ENCODE assay signal across 18 cellular contexts in the genomic region with DNA sequence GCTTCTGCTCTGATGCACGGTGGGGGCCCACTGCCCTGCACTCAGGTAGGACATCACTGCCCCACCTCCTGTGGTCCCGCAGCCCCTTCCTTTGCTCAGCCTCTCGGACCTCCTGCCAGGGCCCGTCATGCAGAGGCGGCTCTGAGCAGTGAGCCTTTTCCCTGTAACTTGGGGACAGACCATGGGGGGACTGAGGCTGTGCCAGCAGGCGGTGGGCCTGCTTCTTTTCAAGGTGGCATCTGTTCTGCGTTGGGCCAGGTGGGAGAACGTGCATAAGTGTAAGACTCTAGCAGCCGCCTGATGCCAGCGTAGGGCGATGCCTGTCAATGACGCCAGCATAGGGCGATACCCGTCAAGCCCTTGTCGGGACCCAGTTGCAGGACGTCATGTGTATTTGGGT. TPM values are rescaled to one million over a fixed set of nuclear protein-coding genes. Genes with fewer than 3 reads are reported as not detected.
DNase-seq lines count a peak whose midpoint lies in the region; ATAC-seq, FAIRE-seq and TF ChIP-seq lines count a peak whose summit lies in the region.
"Had no signal": no experiment of that assay in that cellular context is flagged by ENCODE, and none has a peak within 500 bp of the region (broad histone marks: within the 10 kb centered on the region; RNA-seq: fewer than 3 reads in every experiment).

No MANE protein-coding gene starts in this region.

- H3K9me3 ChIP-seq in left ventricle myocardium inferior (replicated peaks) (peaks cover 12% of the 10 kb centered on the region), heart right ventricle (peaks cover 0 to 13% (median 0%) of the 10 kb centered on the region in 11 donors), mesenchymal stem cell (ENCODE audit: control insufficient read depth, low read length) (peaks cover 11% of the 10 kb centered on the region), aorta (ENCODE audit: control insufficient read depth, low read length) (peaks cover 2% of the 10 kb centered on the region), upper lobe of right lung (no peaks in the 10 kb centered on the region)
- H3K9me3 ChIP-seq: BLaER1 had no signal

- no peak overlapping the region for H2BK15ac ChIP-seq in mesenchymal stem cell (ENCODE audit: low read depth, poor library complexity, severe bottlenecking)

- FAIRE-seq in bronchial epithelial cell (lab: Jason Lieb, UNC) (peak; percentile 64), HTR-8/SVneo (lab: Jason Lieb, UNC) (no peak)
- FAIRE-seq: GM12892, GM18507, H54 had no signal

- H3K27ac ChIP-seq in left ventricle myocardium inferior (replicated peaks) (no peak overlapping the region), heart right ventricle (no peak overlapping the region), mesenchymal stem cell (ENCODE audit: low read length, poor library complexity, severe bottlenecking) (no peak overlapping the region), aorta (ENCODE audit: low read depth in 1 of 2, low read length in 2 of 2) (no peak overlapping the region), upper lobe of right lung (no peak overlapping the region)
- H3K27ac ChIP-seq: BLaER1 had no signal

- no peak overlapping the region for H2BK120ac ChIP-seq in mesenchymal stem cell (ENCODE audit: low read depth, low read length)

- WGBS in heart right ventricle, 2 donors = 87 to 91% methylated on average over 16 of the region's 16 CpGs
- WGBS in mesenchymal stem cell = 90% methylated on average over 16 of the region's 16 CpGs
- 92 to 95% methylated on average over 16 of the region's 16 CpGs for WGBS in aorta, 2 donors

- H4K8ac ChIP-seq in mesenchymal stem cell (ENCODE audit: low read length) = no peak overlapping the region

- peaks cover 38% of the 10 kb centered on the region for H3K27me3 ChIP-seq in left ventricle myocardium inferior (ENCODE audit: low read depth)
- H3K27me3 ChIP-seq in heart right ventricle = peaks cover 0 to 19% (median 0%) of the 10 kb centered on the region in 7 donors
- H3K27me3 ChIP-seq in bronchial epithelial cell (ENCODE audit: control insufficient read depth, insufficient read depth, low read length) = no peaks in the 10 kb centered on the region
- H3K27me3 ChIP-seq in mesenchymal stem cell (ENCODE audit: control insufficient read depth in 1 of 2, insufficient read depth in 1 of 2, low read length in 2 of 2) = peaks cover 0 to 3% of the 10 kb centered on the region in 2 experiments
- H3K27me3 ChIP-seq in aorta (ENCODE audit: control insufficient read depth in 1 of 2, insufficient read depth in 2 of 2, low read length in 1 of 2) = no peaks in the 10 kb centered on the region
- H3K27me3 ChIP-seq in upper lobe of right lung = no peaks in the 10 kb centered on the region
- H3K27me3 ChIP-seq: BLaER1 had no signal

- peak overlapping the region; percentile 43 for H4K91ac ChIP-seq in mesenchymal stem cell (ENCODE audit: low read length)

- no peak overlapping the region for H2AFZ ChIP-seq in mesenchymal stem cell (ENCODE audit: low read depth, low read length)
- H2AFZ ChIP-seq: GM23338 had no signal

- H2BK5ac ChIP-seq in mesenchymal stem cell (ENCODE audit: low read depth, low read length, poor library complexity, severe bottlenecking) = no peak overlapping the region

- H3K79me1 ChIP-seq in mesenchymal stem cell (replicated peaks; ENCODE audit: low read length, poor library complexity, severe bottlenecking) = no peaks in the 10 kb centered on the region

- H2AK5ac ChIP-seq in mesenchymal stem cell (ENCODE audit: low read length, severe bottlenecking) = no peak overlapping the region

- no peaks in the 10 kb centered on the region for H3K4me1 ChIP-seq in left ventricle myocardium inferior
- no peaks in the 10 kb centered on the region for H3K4me1 ChIP-seq in heart right ventricle
- peaks cover 3% of the 10 kb centered on the region for H3K4me1 ChIP-seq in mesenchymal stem cell (ENCODE audit: control insufficient read depth, insufficient read depth, low read depth, low read length)
- no peaks in the 10 kb centered on the region for H3K4me1 ChIP-seq in aorta (ENCODE audit: control insufficient read depth in 1 of 2, insufficient read depth in 2 of 2, low read length in 2 of 2)
- no peaks in the 10 kb centered on the region for H3K4me1 ChIP-seq in upper lobe of right lung

- H3K23ac ChIP-seq in mesenchymal stem cell (ENCODE audit: low read length in 2 of 2) = no peak overlapping the region

- no peak overlapping the region for H3K9ac ChIP-seq in mesenchymal stem cell (ENCODE audit: low read length)
- H3K9ac ChIP-seq: BLaER1 had no signal

- ATAC-seq in heart right ventricle = no peak
- ATAC-seq in aorta (ENCODE audit: low FRiP score) = no peak
- ATAC-seq in upper lobe of right lung = no peak
- ATAC-seq: GM23338 had no signal

- DNase-seq in left ventricle myocardium inferior (peak; percentile 13), heart right ventricle (no peak), bronchial epithelial cell (ENCODE audit: low read depth) (no peak), mesenchymal stem cell (no peak), aorta (peak; percentile 35 to 56), HTR-8/SVneo (ENCODE audit: insufficient read length, low spot score) (no peak), upper lobe of right lung (no peak)
- DNase-seq: 8988T; CD4-positive, alpha-beta memory T cell; DMS153; DMS79; GDM1; HCEC 1CT had no signal

- H2BK12ac ChIP-seq in mesenchymal stem cell (ENCODE audit: low read length in 2 of 2) = no peak overlapping the region

- no peak overlapping the region for H3K4ac ChIP-seq in mesenchymal stem cell (ENCODE audit: low read depth in 1 of 2, low read length in 2 of 2)

- TF ChIP-seq CTCF in left ventricle myocardium inferior (IDR thresholded peaks at IDR 0.05; ENCODE audit: borderline replicate concordance) (no peak), heart right ventricle (IDR thresholded peaks at IDR 0.05) (no peak), bronchial epithelial cell (IDR thresholded peaks at IDR 0.05; ENCODE audit: insufficient read depth, low read length, severe bottlenecking) (no peak), upper lobe of right lung (IDR thresholded peaks at IDR 0.05) (no peak)

- intact Hi-C loops in left ventricle myocardium inferior (cut with micrococcal nuclease) = no loop called here
- intact Hi-C loops in heart right ventricle (cut with DNase I) = no loop called here
- intact Hi-C loops in aorta (cut with DNase I) = no loop called here
- intact Hi-C loops in upper lobe of right lung (cut with DNase I) = no loop called here

- H3K4me2 ChIP-seq in mesenchymal stem cell (ENCODE audit: low read length, poor library complexity, severe bottlenecking) = no peak overlapping the region
- H3K4me2 ChIP-seq: BLaER1, GM23338 had no signal

- H3K36me3 ChIP-seq in left ventricle myocardium inferior (no peaks in the 10 kb centered on the region), heart right ventricle (no peaks in the 10 kb centered on the region), bronchial epithelial cell (ENCODE audit: control insufficient read depth, insufficient read depth, low read length) (no peaks in the 10 kb centered on the region), mesenchymal stem cell (ENCODE audit: control insufficient read depth in 1 of 2, insufficient read depth in 2 of 2, low read depth in 1 of 2, low read length in 2 of 2) (no peaks in the 10 kb centered on the region), aorta (ENCODE audit: control insufficient read depth in 1 of 2, insufficient read depth in 2 of 2, low read length in 1 of 2) (no peaks in the 10 kb centered on the region), upper lobe of right lung (no peaks in the 10 kb centered on the region)
- H3K36me3 ChIP-seq: BLaER1 had no signal

- H3K4me3 ChIP-seq in left ventricle myocardium inferior = no peak overlapping the region
- H3K4me3 ChIP-seq in heart right ventricle = no peak overlapping the region
- H3K4me3 ChIP-seq in bronchial epithelial cell (ENCODE audit: low read depth, low read length) = no peak overlapping the region
- no peak overlapping the region for H3K4me3 ChIP-seq in mesenchymal stem cell (ENCODE audit: insufficient read depth in 1 of 2, low read depth in 1 of 2, low read length in 2 of 2)
- no peak overlapping the region for H3K4me3 ChIP-seq in aorta (ENCODE audit: low read length in 2 of 2)
- H3K4me3 ChIP-seq in upper lobe of right lung = no peak overlapping the region
- H3K4me3 ChIP-seq: BLaER1, GM23338 had no signal

- H3K18ac ChIP-seq in mesenchymal stem cell (ENCODE audit: low read depth in 1 of 2, low read length in 2 of 2) = no peak overlapping the region

- H3K14ac ChIP-seq in mesenchymal stem cell (ENCODE audit: low read length in 2 of 2) = no peak overlapping the region

RNA-seq across cellular contexts. Expression of a gene that starts 40.3 kb away (rescaled TPM):
- total RNA-seq in left ventricle myocardium inferior = 0.74 TPM
- total RNA-seq in heart right ventricle = 1 to 10 TPM in 6 of 10 donors, under 1 TPM in 4; 0.59 to 1.7 (median 1.0) TPM
- under 1 TPM; 0.23 to 0.73 TPM for polyA plus RNA-seq in heart right ventricle
- total RNA-seq in bronchial epithelial cell = under 0.01 and 0.13 TPM in 2 replicates
- 11.1 TPM for polyA plus RNA-seq in mesenchymal stem cell (2013, experiment 1 of 2)
- 10.4 TPM for polyA plus RNA-seq in mesenchymal stem cell (2013, experiment 2 of 2)
- total RNA-seq in aorta = 1 to 10 TPM; 1.9 to 5.2 TPM
- under 1 TPM; 0.38 to 0.54 TPM for polyA plus RNA-seq in aorta
- 2.1 TPM for total RNA-seq in upper lobe of right lung

Comparison
In these comparisons a context has a peak if more than half of its experiments do, and no peak if none do; other contexts are left out.
1. DNase-seq: peak in left ventricle myocardium inferior (single experiment) and aorta (2 of 2); none in heart right ventricle (0 of 2), bronchial epithelial cell (single experiment), mesenchymal stem cell (single experiment), HTR-8/SVneo (single experiment) and upper lobe of right lung (single experiment).